Comparison of ENCODE assay signal across 2 cellular contexts in genomic region chr15:85495096-85495495, GRCh38.
TF ChIP-seq lines count a peak whose summit lies in the region.

No MANE protein-coding gene starts in this region.

TF ChIP-seq in A549, 52 proteins besides CTCF, POLR2A, EP300 and RAD21:
- TF ChIP-seq MYC (IDR thresholded peaks at IDR 0.05; ENCODE audit: borderline replicate concordance, low read length) (0 out of 2 replicates have a peak, but pooled peaks have one; percentile 18), CBX2 (IDR thresholded peaks at IDR 0.05; ENCODE audit: borderline replicate concordance, low read depth) (no peak), EHF (CRISPR knock-in tag; IDR thresholded peaks at IDR 0.05) (no peak), ESRRA (IDR thresholded peaks at IDR 0.05; ENCODE audit: borderline replicate concordance, low read length) (no peak), CEBPB (IDR thresholded peaks at IDR 0.05) (no peak)

TF ChIP-seq in GM23338, 12 proteins besides CTCF, POLR2A, EP300 and RAD21:
- TF ChIP-seq ETS1 (IDR thresholded peaks at IDR 0.05) (no peak), ZNF331 (CRISPR knock-in tag; IDR thresholded peaks at IDR 0.05; ENCODE audit: low read depth) (no peak), ZNF114 (CRISPR knock-in tag; IDR thresholded peaks at IDR 0.05) (no peak), REST (IDR thresholded peaks at IDR 0.05; ENCODE audit: unreplicated experiment) (no peak), ZNF462 (CRISPR knock-in tag; IDR thresholded peaks at IDR 0.05) (no peak), NANOG (IDR thresholded peaks at IDR 0.05; ENCODE audit: borderline replicate concordance) (no peak), STAT1 (IDR thresholded peaks at IDR 0.05; ENCODE audit: unreplicated experiment) (no peak), JUNB (IDR thresholded peaks at IDR 0.05; ENCODE audit: unreplicated experiment) (no peak), EZH2 (IDR thresholded peaks at IDR 0.05; ENCODE audit: low read depth, unreplicated experiment) (no peak), EZH2phosphoT487 (IDR thresholded peaks at IDR 0.05; ENCODE audit: unreplicated experiment) (no peak), CREB1 (CRISPR knock-in tag; IDR thresholded peaks at IDR 0.05; ENCODE audit: low read depth) (no peak), POLR2AphosphoS5 (IDR thresholded peaks at IDR 0.05; ENCODE audit: low read depth) (no peak)
